In genomic region chr10:72663971-72664370, GRCh38 we compare ENCODE assay signal across 2 cellular contexts.
TF ChIP-seq lines count a peak whose summit lies in the region.

No MANE protein-coding gene starts in this region.

TF ChIP-seq in GM23338, 12 proteins besides CTCF, POLR2A, EP300 and RAD21:
- TF ChIP-seq EZH2 (IDR thresholded peaks at IDR 0.05; ENCODE audit: low read depth, unreplicated experiment) (no peak), JUNB (IDR thresholded peaks at IDR 0.05; ENCODE audit: unreplicated experiment) (no peak), ZNF331 (CRISPR knock-in tag; IDR thresholded peaks at IDR 0.05; ENCODE audit: low read depth) (no peak), STAT1 (IDR thresholded peaks at IDR 0.05; ENCODE audit: unreplicated experiment) (no peak), EZH2phosphoT487 (IDR thresholded peaks at IDR 0.05; ENCODE audit: unreplicated experiment) (no peak), ZNF114 (CRISPR knock-in tag; IDR thresholded peaks at IDR 0.05) (no peak), CREB1 (CRISPR knock-in tag; IDR thresholded peaks at IDR 0.05; ENCODE audit: low read depth) (no peak), ZNF462 (CRISPR knock-in tag; IDR thresholded peaks at IDR 0.05) (no peak), POLR2AphosphoS5 (IDR thresholded peaks at IDR 0.05; ENCODE audit: low read depth) (no peak), ETS1 (IDR thresholded peaks at IDR 0.05) (no peak), NANOG (IDR thresholded peaks at IDR 0.05; ENCODE audit: borderline replicate concordance) (no peak)
- TF ChIP-seq, protein P1, sequence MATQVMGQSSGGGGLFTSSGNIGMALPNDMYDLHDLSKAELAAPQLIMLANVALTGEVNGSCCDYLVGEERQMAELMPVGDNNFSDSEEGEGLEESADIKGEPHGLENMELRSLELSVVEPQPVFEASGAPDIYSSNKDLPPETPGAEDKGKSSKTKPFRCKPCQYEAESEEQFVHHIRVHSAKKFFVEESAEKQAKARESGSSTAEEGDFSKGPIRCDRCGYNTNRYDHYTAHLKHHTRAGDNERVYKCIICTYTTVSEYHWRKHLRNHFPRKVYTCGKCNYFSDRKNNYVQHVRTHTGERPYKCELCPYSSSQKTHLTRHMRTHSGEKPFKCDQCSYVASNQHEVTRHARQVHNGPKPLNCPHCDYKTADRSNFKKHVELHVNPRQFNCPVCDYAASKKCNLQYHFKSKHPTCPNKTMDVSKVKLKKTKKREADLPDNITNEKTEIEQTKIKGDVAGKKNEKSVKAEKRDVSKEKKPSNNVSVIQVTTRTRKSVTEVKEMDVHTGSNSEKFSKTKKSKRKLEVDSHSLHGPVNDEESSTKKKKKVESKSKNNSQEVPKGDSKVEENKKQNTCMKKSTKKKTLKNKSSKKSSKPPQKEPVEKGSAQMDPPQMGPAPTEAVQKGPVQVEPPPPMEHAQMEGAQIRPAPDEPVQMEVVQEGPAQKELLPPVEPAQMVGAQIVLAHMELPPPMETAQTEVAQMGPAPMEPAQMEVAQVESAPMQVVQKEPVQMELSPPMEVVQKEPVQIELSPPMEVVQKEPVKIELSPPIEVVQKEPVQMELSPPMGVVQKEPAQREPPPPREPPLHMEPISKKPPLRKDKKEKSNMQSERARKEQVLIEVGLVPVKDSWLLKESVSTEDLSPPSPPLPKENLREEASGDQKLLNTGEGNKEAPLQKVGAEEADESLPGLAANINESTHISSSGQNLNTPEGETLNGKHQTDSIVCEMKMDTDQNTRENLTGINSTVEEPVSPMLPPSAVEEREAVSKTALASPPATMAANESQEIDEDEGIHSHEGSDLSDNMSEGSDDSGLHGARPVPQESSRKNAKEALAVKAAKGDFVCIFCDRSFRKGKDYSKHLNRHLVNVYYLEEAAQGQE (IDR thresholded peaks at IDR 0.05; ENCODE audit: unreplicated experiment): no peak

TF ChIP-seq in H1, 55 proteins besides CTCF, POLR2A, EP300 and RAD21:
- TF ChIP-seq KDM4A (IDR thresholded peaks at IDR 0.05; ENCODE audit: low read depth, low read length, severe bottlenecking) (no peak), SRF (IDR thresholded peaks at IDR 0.05; ENCODE audit: low read depth, low read length) (no peak), CTBP2 (IDR thresholded peaks at IDR 0.05; ENCODE audit: borderline replicate concordance, insufficient read depth, insufficient read length, low read length) (no peak), TBP (IDR thresholded peaks at IDR 0.05; ENCODE audit: low read depth, low read length) (no peak), CHD1 (IDR thresholded peaks at IDR 0.05; ENCODE audit: low read depth, low read length) (no peak), RBBP5 (IDR thresholded peaks at IDR 0.05; ENCODE audit: borderline replicate concordance, low read depth, low read length) (no peak), PHF8 (conservative IDR thresholded peaks at IDR 0.05; ENCODE audit: low read depth, low read length) (no peak), ATF2 (IDR thresholded peaks at IDR 0.05; ENCODE audit: low read length) (no peak)
TF ChIP-seq in H1: peak in this region for 0.
